In genomic region chr10:59290448-59290847, GRCh38 we compare ENCODE assay signal across 17 cellular contexts.
DNase-seq lines count a peak whose midpoint lies in the region; ATAC-seq and TF ChIP-seq lines count a peak whose summit lies in the region.
"Had no signal": no experiment of that assay in that cellular context is flagged by ENCODE, and none has a peak within 500 bp of the region (broad histone marks: within the 10 kb centered on the region; RNA-seq: fewer than 3 reads in every experiment).

No MANE protein-coding gene starts in this region.

- H3K9me3 Mint-ChIP-seq in Caco-2 (ENCODE audit: unreplicated experiment), result no peaks in the 10 kb centered on the region
- H3K9me3 Mint-ChIP-seq in GM23338, result no peaks in the 10 kb centered on the region; the same call in 2 of the 3 replicates
- no peaks in the 10 kb centered on the region for H3K9me3 Mint-ChIP-seq in activated CD4-positive, alpha-beta T cell treated with anti-CD3 and anti-CD28 coated beads for 36 hours (ENCODE audit: low read depth)
- H3K9me3 Mint-ChIP-seq: activated T-cell treated with anti-CD3 and anti-CD28 coated beads, Interleukin-2, amount 50 U/mL, for 4 hours had no signal

- H3K36me3 Mint-ChIP-seq in Caco-2 (ENCODE audit: insufficient read depth, unreplicated experiment) (no peaks in the 10 kb centered on the region), GM23338 (ENCODE audit: low read depth) (no peaks in the 10 kb centered on the region)
- H3K36me3 Mint-ChIP-seq in activated CD4-positive, alpha-beta T cell treated with anti-CD3 and anti-CD28 coated beads for 36 hours (ENCODE audit: low read depth), result no peaks in the 10 kb centered on the region

- BruUV-seq in Caco-2 (replicated peaks; lab: Mats Ljungman, UMichigan), result no TSS peak

- H3K9ac ChIP-seq in SU-DHL-6 (ENCODE audit: low read length), result no peak overlapping the region

- H3K36me3 ChIP-seq in Caco-2 (ENCODE audit: control insufficient read depth, insufficient read depth, low read length) (no peaks in the 10 kb centered on the region), GM23338 (ENCODE audit: insufficient read depth) (no peaks in the 10 kb centered on the region), SU-DHL-6 (ENCODE audit: low read length) (no peaks in the 10 kb centered on the region), transverse colon (no peaks in the 10 kb centered on the region)
- H3K36me3 ChIP-seq: heart right ventricle had no signal

- no peak overlapping the region for H3K27ac Mint-ChIP-seq in Caco-2 (ENCODE audit: unreplicated experiment)
- peak overlapping the region; percentile 17; the same call in 1 of the 2 replicates for H3K27ac Mint-ChIP-seq in GM23338
- no peak overlapping the region for H3K27ac Mint-ChIP-seq in activated CD4-positive, alpha-beta T cell treated with anti-CD3 and anti-CD28 coated beads for 36 hours
- H3K27ac Mint-ChIP-seq: progenitor cell of endocrine pancreas had no signal

- H3K9me3 ChIP-seq in Caco-2 (no peaks in the 10 kb centered on the region), SU-DHL-6 (ENCODE audit: insufficient read depth, low read length) (no peaks in the 10 kb centered on the region), transverse colon (no peaks in the 10 kb centered on the region)
- H3K9me3 ChIP-seq: heart right ventricle had no signal

- H3K4me3 Mint-ChIP-seq in Caco-2 (ENCODE audit: unreplicated experiment) (no peak overlapping the region), GM23338 (no peak overlapping the region)
- no peak overlapping the region for H3K4me3 Mint-ChIP-seq in activated CD4-positive, alpha-beta T cell treated with anti-CD3 and anti-CD28 coated beads for 36 hours
- H3K4me3 Mint-ChIP-seq: activated T-cell treated with anti-CD3 and anti-CD28 coated beads, Interleukin-2, amount 50 U/mL, for 4 hours had no signal

- POLR2A ChIA-PET in Caco-2 (lab: Charles Lee), result interaction anchor here (0.6 kb wide), 1 partner anchor 631 kb away, joined by 3 read pairs; no protein-coding TSS in a partner anchor
- POLR2A ChIA-PET in activated CD4-positive, alpha-beta T cell treated with anti-CD3 and anti-CD28 coated beads for 36 hours (lab: Charles Lee), result no interaction called here

- H3K4me3 ChIP-seq in Caco-2 (ENCODE audit: low read depth, low read length) (no peak overlapping the region), GM23338 (no peak overlapping the region), SU-DHL-6 (ENCODE audit: insufficient read depth, low read length, poor library complexity, severe bottlenecking) (no peak overlapping the region), transverse colon (no peak overlapping the region)
- H3K4me3 ChIP-seq: heart right ventricle had no signal

- peak overlapping the region; percentile 5; the same call in 1 of the 2 replicates for H2AFZ ChIP-seq in GM23338
- H2AFZ ChIP-seq in SU-DHL-6 (ENCODE audit: low read depth, low read length, severe bottlenecking), result no peak overlapping the region

- no peaks in the 10 kb centered on the region for H3K4me1 ChIP-seq in Caco-2
- peaks cover 21% of the 10 kb centered on the region; the same call in 1 of the 2 replicates for H3K4me1 ChIP-seq in GM23338 (ENCODE audit: insufficient read depth)
- peaks cover 0 to 12% (median 0%) of the 10 kb centered on the region in 4 donors for H3K4me1 ChIP-seq in transverse colon

- H3K4me1 Mint-ChIP-seq in Caco-2 (ENCODE audit: low read depth, unreplicated experiment) (no peaks in the 10 kb centered on the region), GM23338 (peaks cover 27% of the 10 kb centered on the region)
- H3K4me1 Mint-ChIP-seq in activated CD4-positive, alpha-beta T cell treated with anti-CD3 and anti-CD28 coated beads for 36 hours, result no peaks in the 10 kb centered on the region

- H3K27me3 ChIP-seq in Caco-2 (replicated peaks; ENCODE audit: control insufficient read depth, insufficient read depth, low read length), result peaks cover 3% of the 10 kb centered on the region
- H3K27me3 ChIP-seq in GM23338 (ENCODE audit: insufficient read depth), result no peaks in the 10 kb centered on the region
- no peaks in the 10 kb centered on the region for H3K27me3 ChIP-seq in SU-DHL-6 (ENCODE audit: low read length)
- no peaks in the 10 kb centered on the region for H3K27me3 ChIP-seq in transverse colon
- H3K27me3 ChIP-seq: heart right ventricle had no signal

- H3K27me3 Mint-ChIP-seq in Caco-2 (ENCODE audit: insufficient read depth, unreplicated experiment) (peaks cover 8% of the 10 kb centered on the region), GM23338 (ENCODE audit: insufficient read depth, low read depth, poor library complexity) (peaks cover 2% of the 10 kb centered on the region)
- no peaks in the 10 kb centered on the region for H3K27me3 Mint-ChIP-seq in activated CD4-positive, alpha-beta T cell treated with anti-CD3 and anti-CD28 coated beads for 36 hours
- H3K27me3 Mint-ChIP-seq: progenitor cell of endocrine pancreas had no signal

- no peak for TF ChIP-seq POLR2A in transverse colon (IDR thresholded peaks at IDR 0.05)

- CTCF ChIA-PET in Caco-2 (lab: Charles Lee), result interaction anchor here (0.6 kb wide), 1 partner anchor 27 kb away, joined by 4 read pairs; no protein-coding TSS in a partner anchor
- CTCF ChIA-PET in activated CD4-positive, alpha-beta T cell treated with anti-CD3 and anti-CD28 coated beads for 36 hours (lab: Charles Lee), result no interaction called here

- DNase-seq in Caco-2, result no peak
- DNase-seq in GM23338 (ENCODE audit: low spot score), result peak; percentile 13
- DNase-seq in left lobe of liver (ENCODE audit: low spot score), result no peak
- no peak for DNase-seq in H4 (ENCODE audit: low spot score)
- DNase-seq in transverse colon, result no peak
- DNase-seq in activated CD4-positive, alpha-beta T cell treated with anti-CD3 and anti-CD28 coated beads for 36 hours, result no peak
- DNase-seq: activated T-cell treated with anti-CD3 and anti-CD28 coated beads, Interleukin-2, amount 50 U/mL, for 4 hours; erythroblast; H7; heart right ventricle; KBM-7; kidney glomerular epithelial cell; NCI-H146; NCI-H524 had no signal

- H3K27ac ChIP-seq in GM23338 (ENCODE audit: low read depth) (no peak overlapping the region), SU-DHL-6 (ENCODE audit: low read depth, low read length) (no peak overlapping the region), transverse colon (no peak overlapping the region)
- H3K27ac ChIP-seq: heart right ventricle had no signal

- TF ChIP-seq CTCF in Caco-2 (IDR thresholded peaks at IDR 0.05; ENCODE audit: insufficient read depth in 1 of 2, low read depth in 1 of 2, low read length in 1 of 2, severe bottlenecking in 1 of 2, unreplicated experiment in 1 of 2) (peak; percentile 24 to 29), GM23338 (conservative IDR thresholded peaks at IDR 0.05; ENCODE audit: low read depth in 2 of 2) (0 out of 4 replicates have a peak, but pooled peaks of 1 of the 2 experiments have one; percentile 3), SU-DHL-6 (IDR thresholded peaks at IDR 0.05; ENCODE audit: insufficient read depth, low read length, poor library complexity, severe bottlenecking) (peak; percentile 41), transverse colon (IDR thresholded peaks at IDR 0.05) (no peak)

- intact Hi-C loops in Caco-2 (cut with micrococcal nuclease; ENCODE audit: unreplicated experiment) (no loop called here), transverse colon (cut with DNase I; ENCODE audit: low total_unique reads) (no loop called here)
- intact Hi-C loops in activated CD4-positive, alpha-beta T cell treated with anti-CD3 and anti-CD28 coated beads for 36 hours (cut with DNase I, micrococcal nuclease), result no loop called here

- H3F3A ChIP-seq in GM23338 (replicated peaks; ENCODE audit: low read depth) (no peaks in the 10 kb centered on the region), SU-DHL-6 (ENCODE audit: insufficient read depth) (no peaks in the 10 kb centered on the region)

- ATAC-seq in GM23338 (no peak; the same call in 2 of the 3 replicates), left lobe of liver (peak; percentile 21), GM19467 (IDR thresholded peaks at IDR 0.05; ENCODE audit: unreplicated experiment) (no peak)
- no peak for ATAC-seq in activated CD4-positive, alpha-beta T cell treated with anti-CD3 and anti-CD28 coated beads for 36 hours
- ATAC-seq: activated T-cell treated with anti-CD3 and anti-CD28 coated beads, Interleukin-2, amount 50 U/mL, for 4 hours; heart right ventricle had no signal

- 73 to 100% methylated on average over 4 of the region's 4 CpGs for WGBS in transverse colon (ENCODE audit: low coverage in 1 of 2), 2 donors

- H3K9me2 ChIP-seq in GM23338 (ENCODE audit: insufficient read depth) (peaks cover 3% of the 10 kb centered on the region; the same call in 1 of the 2 replicates), SU-DHL-6 (replicated peaks; ENCODE audit: insufficient read depth, low read length) (no peaks in the 10 kb centered on the region)

- in situ Hi-C loops in transverse colon (cut with MboI; ENCODE audit: low pct_ligation_motif_present in 1 of 4, low pct_unique_long_range_greater_than_20kb in 1 of 4, low sequenced_read_pairs in 3 of 4), result no loop called here

- H3K4me2 ChIP-seq in GM23338 (0 out of 2 replicates have a peak overlapping the region, but pooled peaks have one; percentile 26), SU-DHL-6 (ENCODE audit: low read depth, low read length, poor library complexity, severe bottlenecking) (no peak overlapping the region)

- no peaks in the 10 kb centered on the region for H3K79me2 ChIP-seq in GM23338 (replicated peaks; ENCODE audit: insufficient read depth)
- no peaks in the 10 kb centered on the region for H3K79me2 ChIP-seq in SU-DHL-6 (ENCODE audit: insufficient read depth, low read length)

- no peaks in the 10 kb centered on the region for H4K20me1 ChIP-seq in GM23338 (replicated peaks; ENCODE audit: insufficient read depth)
- no peaks in the 10 kb centered on the region for H4K20me1 ChIP-seq in SU-DHL-6 (ENCODE audit: low read depth, low read length)

- no peak for TF ChIP-seq EP300 in transverse colon (IDR thresholded peaks at IDR 0.05; ENCODE audit: low read depth)

TF ChIP-seq in GM23338, 12 proteins besides CTCF, POLR2A, EP300 and RAD21:
- TF ChIP-seq JUNB (IDR thresholded peaks at IDR 0.05; ENCODE audit: unreplicated experiment) (no peak), POLR2AphosphoS5 (IDR thresholded peaks at IDR 0.05; ENCODE audit: low read depth) (no peak), CREB1 (CRISPR knock-in tag; IDR thresholded peaks at IDR 0.05; ENCODE audit: low read depth) (no peak), EZH2phosphoT487 (IDR thresholded peaks at IDR 0.05; ENCODE audit: unreplicated experiment) (no peak)
TF ChIP-seq in GM23338: peak in this region for 0.

Comparison
In these comparisons a context has a peak if more than half of its experiments do, and no peak if none do; other contexts are left out.
1. CTCF ChIP-seq: peak in Caco-2 (2 of 2) and SU-DHL-6 (single experiment); none in transverse colon (0 of 5).